ENCODE assay signal across 21 cellular contexts in the genomic region with DNA sequence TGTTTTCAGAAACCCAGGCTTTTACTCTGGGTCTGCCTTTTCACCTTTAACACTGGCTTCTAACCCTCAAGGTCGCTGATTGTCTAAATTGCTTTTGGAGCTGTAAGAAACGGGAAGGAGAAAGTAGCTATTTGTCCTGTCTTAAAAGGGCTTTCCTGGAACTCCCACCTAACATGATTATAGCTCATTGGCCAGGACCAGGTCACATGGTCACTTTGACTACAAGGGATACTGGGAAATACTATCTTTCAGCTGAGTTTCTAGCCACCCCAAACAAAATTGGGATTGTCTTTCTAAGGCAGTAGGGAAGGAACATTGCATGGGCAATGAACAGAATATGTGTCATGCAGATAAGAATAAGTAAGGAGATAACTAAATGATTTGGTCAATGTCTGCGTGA.
DNase-seq lines count a peak whose midpoint lies in the region; ATAC-seq and TF ChIP-seq lines count a peak whose summit lies in the region.
"Had no signal": no experiment of that assay in that cellular context is flagged by ENCODE, and none has a peak within 500 bp of the region (broad histone marks: within the 10 kb centered on the region; RNA-seq: fewer than 3 reads in every experiment).

No MANE protein-coding gene starts in this region.

- no peak for TF ChIP-seq EP300 in Ishikawa (IDR thresholded peaks at IDR 0.05; ENCODE audit: borderline replicate concordance)

- DNase-seq in NCI-H2227 (lab: John Stamatoyannopoulos, UW; ENCODE audit: unreplicated experiment): peak; percentile 5
- DNase-seq in NCI-H2227 treated with DMSO at 0.1 percent for 48 hours (lab: John Stamatoyannopoulos, UW): no peak
- DNase-seq in iPS-NIHi11 (ENCODE audit: low spot score): peak; percentile 12
- DNase-seq in stimulated activated effector memory CD8-positive, alpha-beta T cell treated with anti-CD3 and anti-CD28 coated beads, Interleukin-12 subunit alpha, Interleukin-12 subunit beta, amount 100 ng/mL, for 72 hours (ENCODE audit: low spot score in 2 of 2): no peak
- no peak for DNase-seq in stimulated activated CD4-positive, alpha-beta T cell treated with anti-CD3 and anti-CD28 coated beads, Interleukin-1b, Interleukin-23, amount 100 ng/mL, for 48 hours
- DNase-seq: ACHN; C1 segment of cervical spinal cord; Calu3; CD8-positive, alpha-beta T cell; GOT3; NCI-H1105; NCI-H146; NCI-H2081; NCI-H2171; NCI-H446; NCI-H526; Right ventricle myocardium superior; SW 1271 had no signal

- H3K27ac Mint-ChIP-seq in stimulated activated effector memory CD8-positive, alpha-beta T cell treated with anti-CD3 and anti-CD28 coated beads, Interleukin-12 subunit alpha, Interleukin-12 subunit beta, amount 100 ng/mL, for 72 hours: no peak overlapping the region
- H3K27ac Mint-ChIP-seq: CD8-positive, alpha-beta T cell had no signal

- H3K4me3 Mint-ChIP-seq in stimulated activated effector memory CD8-positive, alpha-beta T cell treated with anti-CD3 and anti-CD28 coated beads, Interleukin-12 subunit alpha, Interleukin-12 subunit beta, amount 100 ng/mL, for 72 hours: no peak overlapping the region
- H3K4me3 Mint-ChIP-seq: CD8-positive, alpha-beta T cell had no signal

- TF ChIP-seq RAD21 in Ishikawa (IDR thresholded peaks at IDR 0.05; ENCODE audit: low read depth): no peak

- no peaks in the 10 kb centered on the region for H3K36me3 Mint-ChIP-seq in stimulated activated effector memory CD8-positive, alpha-beta T cell treated with anti-CD3 and anti-CD28 coated beads, Interleukin-12 subunit alpha, Interleukin-12 subunit beta, amount 100 ng/mL, for 72 hours
- H3K36me3 Mint-ChIP-seq: CD8-positive, alpha-beta T cell had no signal

- no peaks in the 10 kb centered on the region for H3K4me1 Mint-ChIP-seq in stimulated activated effector memory CD8-positive, alpha-beta T cell treated with anti-CD3 and anti-CD28 coated beads, Interleukin-12 subunit alpha, Interleukin-12 subunit beta, amount 100 ng/mL, for 72 hours

- peaks cover 5% of the 10 kb centered on the region for H3K9me3 Mint-ChIP-seq in stimulated activated effector memory CD8-positive, alpha-beta T cell treated with anti-CD3 and anti-CD28 coated beads, Interleukin-12 subunit alpha, Interleukin-12 subunit beta, amount 100 ng/mL, for 72 hours
- H3K9me3 Mint-ChIP-seq: CD8-positive, alpha-beta T cell had no signal

- no peak for ATAC-seq in GM19023 (IDR thresholded peaks at IDR 0.05; ENCODE audit: unreplicated experiment)
- no peak for ATAC-seq in GM21737 (IDR thresholded peaks at IDR 0.05; ENCODE audit: unreplicated experiment)
- no peak for ATAC-seq in stimulated activated effector memory CD8-positive, alpha-beta T cell treated with anti-CD3 and anti-CD28 coated beads, Interleukin-12 subunit alpha, Interleukin-12 subunit beta, amount 100 ng/mL, for 72 hours
- ATAC-seq: CD8-positive, alpha-beta T cell had no signal

TF ChIP-seq in Ishikawa, 13 proteins besides CTCF, POLR2A, EP300 and RAD21:
- TF ChIP-seq NFIC (IDR thresholded peaks at IDR 0.05) (no peak), TAF1 (IDR thresholded peaks at IDR 0.05; ENCODE audit: low read depth) (no peak), TEAD4 (IDR thresholded peaks at IDR 0.05) (no peak), YY1 (IDR thresholded peaks at IDR 0.05; ENCODE audit: low read depth) (no peak), MAX (IDR thresholded peaks at IDR 0.05) (no peak), ZBTB7A (IDR thresholded peaks at IDR 0.05; ENCODE audit: low read depth) (no peak), FOXM1 (IDR thresholded peaks at IDR 0.05; ENCODE audit: borderline replicate concordance, low read depth) (no peak), CEBPB (IDR thresholded peaks at IDR 0.05) (no peak)
- TF ChIP-seq, protein P1, sequence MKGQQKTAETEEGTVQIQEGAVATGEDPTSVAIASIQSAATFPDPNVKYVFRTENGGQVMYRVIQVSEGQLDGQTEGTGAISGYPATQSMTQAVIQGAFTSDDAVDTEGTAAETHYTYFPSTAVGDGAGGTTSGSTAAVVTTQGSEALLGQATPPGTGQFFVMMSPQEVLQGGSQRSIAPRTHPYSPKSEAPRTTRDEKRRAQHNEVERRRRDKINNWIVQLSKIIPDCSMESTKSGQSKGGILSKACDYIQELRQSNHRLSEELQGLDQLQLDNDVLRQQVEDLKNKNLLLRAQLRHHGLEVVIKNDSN (IDR thresholded peaks at IDR 0.05): peak; percentile 24; the same call in 1 of the 2 replicates

Comparison
In these comparisons a context has a peak if more than half of its experiments do, and no peak if none do; other contexts are left out.
1. DNase-seq: peak in NCI-H2227 (single experiment) and iPS-NIHi11 (single experiment); none in NCI-H2227 treated with DMSO at 0.1 percent for 48 hours (single experiment), stimulated activated effector memory CD8-positive, alpha-beta T cell treated with anti-CD3 and anti-CD28 coated beads, Interleukin-12 subunit alpha, Interleukin-12 subunit beta, amount 100 ng/mL, for 72 hours (0 of 2) and stimulated activated CD4-positive, alpha-beta T cell treated with anti-CD3 and anti-CD28 coated beads, Interleukin-1b, Interleukin-23, amount 100 ng/mL, for 48 hours (single experiment).